Comparison of ENCODE assay signal across 12 cellular contexts in genomic region chr3:98359993-98360675, GRCh38. TPM values are rescaled to one million over a fixed set of nuclear protein-coding genes. Genes with fewer than 3 reads are reported as not detected.
DNase-seq lines count a peak whose midpoint lies in the region; ATAC-seq lines count a peak whose summit lies in the region.
"Had no signal": no experiment of that assay in that cellular context is flagged by ENCODE, and none has a peak within 500 bp of the region (broad histone marks: within the 10 kb centered on the region; RNA-seq: fewer than 3 reads in every experiment).

No MANE protein-coding gene starts in this region.

- no peaks in the 10 kb centered on the region for H3K36me3 Mint-ChIP-seq in stimulated activated effector memory CD8-positive, alpha-beta T cell treated with anti-CD3 and anti-CD28 coated beads, Interleukin-12 subunit alpha, Interleukin-12 subunit beta, amount 100 ng/mL, for 72 hours

- H3K9me3 Mint-ChIP-seq in stimulated activated effector memory CD8-positive, alpha-beta T cell treated with anti-CD3 and anti-CD28 coated beads, Interleukin-12 subunit alpha, Interleukin-12 subunit beta, amount 100 ng/mL, for 72 hours = peaks cover 14% of the 10 kb centered on the region

- peak; percentile 3 for DNase-seq in stimulated activated CD4-positive, alpha-beta T cell treated with anti-CD3 and anti-CD28 coated beads, Interleukin-12 subunit alpha, Interleukin-12 subunit beta, amount 100 ng/mL, for 4 hours
- no peak for DNase-seq in stimulated activated CD4-positive, alpha-beta T cell treated with anti-CD3 and anti-CD28 coated beads, Interleukin-4, amount 100 ng/mL, for 4 hours
- peak; percentile 26 for DNase-seq in SK-MEL-5 (ENCODE audit: low read depth, low spot score)
- peak in 1 of 2 donors; percentile 59 for DNase-seq in stimulated activated effector memory CD8-positive, alpha-beta T cell treated with anti-CD3 and anti-CD28 coated beads, Interleukin-12 subunit alpha, Interleukin-12 subunit beta, amount 100 ng/mL, for 72 hours (ENCODE audit: low spot score in 2 of 2)
- no peak for DNase-seq in GM03348 (ENCODE audit: low spot score)
- DNase-seq in central memory CD4-positive, alpha-beta T cell = no peak
- no peak for DNase-seq in activated CD4-positive, CD25-positive, alpha-beta regulatory T cell (lab: John Stamatoyannopoulos, UW)

- H3K27ac Mint-ChIP-seq in stimulated activated effector memory CD8-positive, alpha-beta T cell treated with anti-CD3 and anti-CD28 coated beads, Interleukin-12 subunit alpha, Interleukin-12 subunit beta, amount 100 ng/mL, for 72 hours = no peak overlapping the region

- H3K4me3 Mint-ChIP-seq in stimulated activated effector memory CD8-positive, alpha-beta T cell treated with anti-CD3 and anti-CD28 coated beads, Interleukin-12 subunit alpha, Interleukin-12 subunit beta, amount 100 ng/mL, for 72 hours = no peak overlapping the region

- peak; percentile 82 for ATAC-seq in HG02885 (IDR thresholded peaks at IDR 0.05; ENCODE audit: poor library complexity, unreplicated experiment)
- ATAC-seq in stimulated activated effector memory CD8-positive, alpha-beta T cell treated with anti-CD3 and anti-CD28 coated beads, Interleukin-12 subunit alpha, Interleukin-12 subunit beta, amount 100 ng/mL, for 72 hours = peak; percentile 88

- peaks cover 5% of the 10 kb centered on the region for H3K4me1 Mint-ChIP-seq in stimulated activated effector memory CD8-positive, alpha-beta T cell treated with anti-CD3 and anti-CD28 coated beads, Interleukin-12 subunit alpha, Interleukin-12 subunit beta, amount 100 ng/mL, for 72 hours

- in situ Hi-C loops in SK-MEL-5 (cut with HindIII; ENCODE audit: low pct_unique_long_range_greater_than_20kb, low sequenced_read_pairs) = no loop called here

RNA-seq across cellular contexts. Expression of gene OR5K4, which starts 6.5 kb away (rescaled TPM):
- not detected in 2 replicates for total RNA-seq in SK-MEL-5 (2014; rRNA removed; shearing (Covaris generic))
- polyA plus RNA-seq in SK-MEL-5 (2015; cell fraction: cytosol; rRNA removed) = not detected in 2 replicates
- polyA plus RNA-seq in SK-MEL-5 (2015; cell fraction: nucleus; rRNA removed) = not detected in 2 replicates
- total RNA-seq: activated CD8-positive, alpha-beta memory T cell treated with anti-CD3 and anti-CD28 coated beads for 36 hours; fibroblast of lung; pulmonary artery endothelial cell; tibial nerve had no signal
- polyA plus RNA-seq: fibroblast of lung had no signal

RNA-seq across cellular contexts. Expression of gene OR5K3, which starts 30.3 kb away (rescaled TPM):
- not detected in 2 replicates for total RNA-seq in SK-MEL-5 (2014; rRNA removed; shearing (Covaris generic))
- not detected in 2 replicates for polyA plus RNA-seq in SK-MEL-5 (2015; cell fraction: cytosol; rRNA removed)
- polyA plus RNA-seq in SK-MEL-5 (2015; cell fraction: nucleus; rRNA removed) = not detected in 2 replicates
- total RNA-seq: activated CD8-positive, alpha-beta memory T cell treated with anti-CD3 and anti-CD28 coated beads for 36 hours; fibroblast of lung; pulmonary artery endothelial cell; tibial nerve had no signal
- polyA plus RNA-seq: fibroblast of lung had no signal

Comparison
In these comparisons a context has a peak if more than half of its experiments do, and no peak if none do; other contexts are left out.
1. DNase-seq: peak in stimulated activated CD4-positive, alpha-beta T cell treated with anti-CD3 and anti-CD28 coated beads, Interleukin-12 subunit alpha, Interleukin-12 subunit beta, amount 100 ng/mL, for 4 hours (single experiment) and SK-MEL-5 (single experiment); none in stimulated activated CD4-positive, alpha-beta T cell treated with anti-CD3 and anti-CD28 coated beads, Interleukin-4, amount 100 ng/mL, for 4 hours (0 of 2), GM03348 (single experiment), central memory CD4-positive, alpha-beta T cell (single experiment) and activated CD4-positive, CD25-positive, alpha-beta regulatory T cell (0 of 4).